1 cellular context compared by ENCODE assay signal in the genomic region with DNA sequence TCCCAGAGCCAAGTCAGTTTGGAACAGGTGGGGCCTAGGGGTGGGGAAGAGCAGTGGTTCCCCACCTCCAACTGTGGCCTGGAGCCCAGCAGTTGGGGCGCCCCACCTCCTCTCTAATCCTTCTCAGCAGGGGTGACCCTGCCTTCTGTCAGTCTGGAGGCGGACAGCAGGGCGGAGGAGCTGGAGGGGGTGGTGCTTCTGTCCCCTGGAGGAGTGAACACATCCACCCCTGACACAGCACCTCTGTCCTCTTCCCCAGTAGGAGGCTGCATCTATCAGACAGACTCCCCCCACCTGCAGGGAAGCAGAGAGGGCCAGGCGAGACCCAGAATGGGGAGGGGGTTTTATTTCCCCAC.
TF ChIP-seq lines count a peak whose summit lies in the region.

No MANE protein-coding gene starts in this region.

TF ChIP-seq in HEK293, 187 proteins besides CTCF, POLR2A, EP300 and RAD21 (continued from another document):
- TF ChIP-seq, protein P1, sequence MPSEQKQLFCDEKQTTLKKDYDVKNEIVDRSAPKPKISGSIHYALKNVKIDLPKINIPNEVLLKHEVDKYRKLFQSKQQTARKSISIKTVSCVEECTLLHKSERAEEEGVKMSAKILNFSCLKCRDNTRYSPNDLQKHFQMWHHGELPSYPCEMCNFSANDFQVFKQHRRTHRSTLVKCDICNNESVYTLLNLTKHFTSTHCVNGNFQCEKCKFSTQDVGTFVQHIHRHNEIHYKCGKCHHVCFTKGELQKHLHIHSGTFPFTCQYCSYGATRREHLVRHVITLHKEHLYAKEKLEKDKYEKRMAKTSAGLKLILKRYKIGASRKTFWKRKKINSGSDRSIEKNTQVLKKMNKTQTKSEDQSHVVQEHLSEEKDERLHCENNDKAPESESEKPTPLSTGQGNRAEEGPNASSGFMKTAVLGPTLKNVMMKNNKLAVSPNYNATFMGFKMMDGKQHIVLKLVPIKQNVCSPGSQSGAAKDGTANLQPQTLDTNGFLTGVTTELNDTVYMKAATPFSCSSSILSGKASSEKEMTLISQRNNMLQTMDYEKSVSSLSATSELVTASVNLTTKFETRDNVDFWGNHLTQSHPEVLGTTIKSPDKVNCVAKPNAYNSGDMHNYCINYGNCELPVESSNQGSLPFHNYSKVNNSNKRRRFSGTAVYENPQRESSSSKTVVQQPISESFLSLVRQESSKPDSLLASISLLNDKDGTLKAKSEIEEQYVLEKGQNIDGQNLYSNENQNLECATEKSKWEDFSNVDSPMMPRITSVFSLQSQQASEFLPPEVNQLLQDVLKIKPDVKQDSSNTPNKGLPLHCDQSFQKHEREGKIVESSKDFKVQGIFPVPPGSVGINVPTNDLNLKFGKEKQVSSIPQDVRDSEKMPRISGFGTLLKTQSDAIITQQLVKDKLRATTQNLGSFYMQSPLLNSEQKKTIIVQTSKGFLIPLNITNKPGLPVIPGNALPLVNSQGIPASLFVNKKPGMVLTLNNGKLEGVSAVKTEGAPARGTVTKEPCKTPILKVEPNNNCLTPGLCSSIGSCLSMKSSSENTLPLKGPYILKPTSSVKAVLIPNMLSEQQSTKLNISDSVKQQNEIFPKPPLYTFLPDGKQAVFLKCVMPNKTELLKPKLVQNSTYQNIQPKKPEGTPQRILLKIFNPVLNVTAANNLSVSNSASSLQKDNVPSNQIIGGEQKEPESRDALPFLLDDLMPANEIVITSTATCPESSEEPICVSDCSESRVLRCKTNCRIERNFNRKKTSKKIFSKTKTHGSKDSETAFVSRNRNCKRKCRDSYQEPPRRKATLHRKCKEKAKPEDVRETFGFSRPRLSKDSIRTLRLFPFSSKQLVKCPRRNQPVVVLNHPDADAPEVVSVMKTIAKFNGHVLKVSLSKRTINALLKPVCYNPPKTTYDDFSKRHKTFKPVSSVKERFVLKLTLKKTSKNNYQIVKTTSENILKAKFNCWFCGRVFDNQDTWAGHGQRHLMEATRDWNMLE (tag by site-specific recombination; conservative IDR thresholded peaks at IDR 0.05; ENCODE audit: low read depth) = no peak
- no peak for TF ChIP-seq GFI1B (tag by site-specific recombination; IDR thresholded peaks at IDR 0.05)
- no peak for TF ChIP-seq WT1 (tag by site-specific recombination; IDR thresholded peaks at IDR 0.05)
- TF ChIP-seq ZNF692 (tag by site-specific recombination; IDR thresholded peaks at IDR 0.05) = 0 out of 2 replicates have a peak, but pooled peaks have one; percentile 11
- no peak for TF ChIP-seq ZNF654 (tag by site-specific recombination; IDR thresholded peaks at IDR 0.05; ENCODE audit: low read depth)
- TF ChIP-seq ZNF670 (tag by site-specific recombination; IDR thresholded peaks at IDR 0.05; ENCODE audit: low read depth) = no peak
- no peak for TF ChIP-seq ZNF544 (tag by site-specific recombination; IDR thresholded peaks at IDR 0.05)
- TF ChIP-seq ZBTB6 (tag by site-specific recombination; IDR thresholded peaks at IDR 0.05) = no peak
- 0 out of 2 replicates have a peak, but pooled peaks have one; percentile 53 for TF ChIP-seq OSR2 (tag by site-specific recombination; IDR thresholded peaks at IDR 0.05)
- TF ChIP-seq ZNF18 (tag by site-specific recombination; IDR thresholded peaks at IDR 0.05) = no peak
- TF ChIP-seq ZNF2 (tag by site-specific recombination; IDR thresholded peaks at IDR 0.05) = no peak
- TF ChIP-seq, protein P2, sequence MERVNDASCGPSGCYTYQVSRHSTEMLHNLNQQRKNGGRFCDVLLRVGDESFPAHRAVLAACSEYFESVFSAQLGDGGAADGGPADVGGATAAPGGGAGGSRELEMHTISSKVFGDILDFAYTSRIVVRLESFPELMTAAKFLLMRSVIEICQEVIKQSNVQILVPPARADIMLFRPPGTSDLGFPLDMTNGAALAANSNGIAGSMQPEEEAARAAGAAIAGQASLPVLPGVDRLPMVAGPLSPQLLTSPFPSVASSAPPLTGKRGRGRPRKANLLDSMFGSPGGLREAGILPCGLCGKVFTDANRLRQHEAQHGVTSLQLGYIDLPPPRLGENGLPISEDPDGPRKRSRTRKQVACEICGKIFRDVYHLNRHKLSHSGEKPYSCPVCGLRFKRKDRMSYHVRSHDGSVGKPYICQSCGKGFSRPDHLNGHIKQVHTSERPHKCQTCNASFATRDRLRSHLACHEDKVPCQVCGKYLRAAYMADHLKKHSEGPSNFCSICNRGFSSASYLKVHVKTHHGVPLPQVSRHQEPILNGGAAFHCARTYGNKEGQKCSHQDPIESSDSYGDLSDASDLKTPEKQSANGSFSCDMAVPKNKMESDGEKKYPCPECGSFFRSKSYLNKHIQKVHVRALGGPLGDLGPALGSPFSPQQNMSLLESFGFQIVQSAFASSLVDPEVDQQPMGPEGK (tag by site-specific recombination; IDR thresholded peaks at IDR 0.05) = peak; percentile 49; the same call in 1 of the 2 replicates
- TF ChIP-seq ZNF530 (tag by site-specific recombination; IDR thresholded peaks at IDR 0.05; ENCODE audit: low read depth) = no peak
- TF ChIP-seq ZNF10 (tag by site-specific recombination; IDR thresholded peaks at IDR 0.05) = no peak
- TF ChIP-seq IKZF3 (tag by site-specific recombination; IDR thresholded peaks at IDR 0.05) = no peak
- TF ChIP-seq ZIC2 (tag by site-specific recombination; IDR thresholded peaks at IDR 0.05) = peak; percentile 99
- peak; percentile 73 for TF ChIP-seq GLIS2 (tag by site-specific recombination; IDR thresholded peaks at IDR 0.05)
- TF ChIP-seq SP7 (tag by site-specific recombination; IDR thresholded peaks at IDR 0.05) = peak; percentile 74; the same call in 1 of the 2 replicates
- TF ChIP-seq PRDM1 (tag by site-specific recombination; IDR thresholded peaks at IDR 0.05) = no peak
- no peak for TF ChIP-seq HOXC10 (CRISPR knock-in tag; IDR thresholded peaks at IDR 0.05)
- peak; percentile 78 for TF ChIP-seq PRDM10 (tag by site-specific recombination; IDR thresholded peaks at IDR 0.05)
- TF ChIP-seq ZNF664 (tag by site-specific recombination; IDR thresholded peaks at IDR 0.05) = no peak
- peak; percentile 83; the same call in 1 of the 2 replicates for TF ChIP-seq EGR2 (tag by site-specific recombination; IDR thresholded peaks at IDR 0.05; ENCODE audit: low read depth)
- no peak for TF ChIP-seq ZNF560 (tag by site-specific recombination; IDR thresholded peaks at IDR 0.05; ENCODE audit: borderline replicate concordance)
- peak; percentile 86 for TF ChIP-seq KLF17 (tag by site-specific recombination; IDR thresholded peaks at IDR 0.05)
- no peak for TF ChIP-seq ZBTB17 (tag by site-specific recombination; IDR thresholded peaks at IDR 0.05)
